17 cellular contexts compared by ENCODE assay signal in the genomic region with DNA sequence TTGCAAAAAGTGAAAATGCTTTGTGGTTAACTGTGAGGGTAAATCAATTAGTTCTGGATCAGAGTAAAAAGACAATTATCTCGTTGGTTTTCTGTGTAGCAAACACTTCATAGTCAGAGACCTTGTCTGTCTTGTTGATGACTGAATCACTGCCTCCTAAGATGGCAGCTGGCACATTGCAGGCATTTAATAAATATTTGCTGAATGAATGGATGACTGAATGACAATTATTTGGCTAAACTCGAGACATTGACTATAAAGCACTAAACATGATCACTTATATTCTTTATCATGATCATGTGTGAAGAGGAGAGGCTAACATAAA.
A peak's percentile ranks its signal among the peaks of the same experiment; 100 is the strongest.
DNase-seq lines count a peak whose midpoint lies in the region; ATAC-seq and TF ChIP-seq lines count a peak whose summit lies in the region.
"Had no signal": no experiment of that assay in that cellular context is flagged by ENCODE, and none has a peak within 500 bp of the region (broad histone marks: within the 10 kb centered on the region; RNA-seq: fewer than 3 reads in every experiment).

No MANE protein-coding gene starts in this region.

- no peak overlapping the region for H3K4me3 ChIP-seq in WERI-Rb-1 (ENCODE audit: low read depth, low read length)
- no peak overlapping the region for H3K4me3 ChIP-seq in CD8-positive, alpha-beta memory T cell (ENCODE audit: low read length)

- CTCF ChIA-PET in CD8-positive, alpha-beta memory T cell (lab: Charles Lee) = no interaction called here

- peaks cover 52% of the 10 kb centered on the region for H3K27me3 Mint-ChIP-seq in activated T-cell treated with anti-CD3 and anti-CD28 coated beads, Interleukin-2, amount 50 U/mL, for 24 hours
- peaks cover 8 to 53% of the 10 kb centered on the region in 2 donors for H3K27me3 Mint-ChIP-seq in CD8-positive, alpha-beta memory T cell
- peaks cover 19% of the 10 kb centered on the region for H3K27me3 Mint-ChIP-seq in stimulated activated naive CD8-positive, alpha-beta T cell treated with anti-CD3 and anti-CD28 coated beads, Interleukin-15, amount 100 ng/mL, for 72 hours

- H3K36me3 ChIP-seq in WERI-Rb-1 = no peaks in the 10 kb centered on the region
- no peaks in the 10 kb centered on the region for H3K36me3 ChIP-seq in CD8-positive, alpha-beta memory T cell (ENCODE audit: insufficient read depth, low read length)

- POLR2A ChIA-PET in CD8-positive, alpha-beta memory T cell (lab: Charles Lee) = no interaction called here

- H3K9me3 Mint-ChIP-seq in activated T-cell treated with anti-CD3 and anti-CD28 coated beads, Interleukin-2, amount 50 U/mL, for 24 hours = peaks cover 4% of the 10 kb centered on the region
- peaks cover 0 to 5% (median 0%) of the 10 kb centered on the region in 5 donors for H3K9me3 Mint-ChIP-seq in CD8-positive, alpha-beta memory T cell
- peaks cover 7 to 11% of the 10 kb centered on the region in 2 donors for H3K9me3 Mint-ChIP-seq in stimulated activated naive CD8-positive, alpha-beta T cell treated with anti-CD3 and anti-CD28 coated beads, Interleukin-15, amount 100 ng/mL, for 72 hours

- H3K9me3 ChIP-seq in WERI-Rb-1 (ENCODE audit: severe bottlenecking) = peaks cover 4% of the 10 kb centered on the region
- no peaks in the 10 kb centered on the region for H3K9me3 ChIP-seq in CD8-positive, alpha-beta memory T cell (ENCODE audit: low read length)

- H3K4me1 Mint-ChIP-seq in activated T-cell treated with anti-CD3 and anti-CD28 coated beads, Interleukin-2, amount 50 U/mL, for 24 hours (ENCODE audit: low read depth) = no peaks in the 10 kb centered on the region
- H3K4me1 Mint-ChIP-seq in CD8-positive, alpha-beta memory T cell = no peaks in the 10 kb centered on the region
- no peaks in the 10 kb centered on the region for H3K4me1 Mint-ChIP-seq in stimulated activated naive CD8-positive, alpha-beta T cell treated with anti-CD3 and anti-CD28 coated beads, Interleukin-15, amount 100 ng/mL, for 72 hours

- H3K27ac ChIP-seq in WERI-Rb-1 = peak overlapping the region; percentile 28; the same call in 1 of the 2 replicates
- no peak overlapping the region for H3K27ac ChIP-seq in CD8-positive, alpha-beta memory T cell (ENCODE audit: low read depth, low read length)

- no peaks in the 10 kb centered on the region for H3K36me3 Mint-ChIP-seq in activated T-cell treated with anti-CD3 and anti-CD28 coated beads, Interleukin-2, amount 50 U/mL, for 24 hours (ENCODE audit: low read depth)
- peaks cover 0 to 5% (median 0%) of the 10 kb centered on the region in 3 donors for H3K36me3 Mint-ChIP-seq in CD8-positive, alpha-beta memory T cell

- ATAC-seq in GM18502 (IDR thresholded peaks at IDR 0.05; ENCODE audit: poor library complexity, unreplicated experiment) = no peak
- ATAC-seq in stimulated activated naive CD8-positive, alpha-beta T cell treated with anti-CD3 and anti-CD28 coated beads, Interleukin-15, amount 100 ng/mL, for 72 hours = no peak
- ATAC-seq: Right ventricle myocardium inferior, SK-N-SH treated with all-trans-retinoic acid at 6 μM for 48 hours had no signal

- no peak for TF ChIP-seq CTCF in WERI-Rb-1 (IDR thresholded peaks at IDR 0.05; ENCODE audit: low read depth, low read length)

- H3K4me3 Mint-ChIP-seq in activated T-cell treated with anti-CD3 and anti-CD28 coated beads, Interleukin-2, amount 50 U/mL, for 24 hours = no peak overlapping the region
- no peak overlapping the region for H3K4me3 Mint-ChIP-seq in CD8-positive, alpha-beta memory T cell
- H3K4me3 Mint-ChIP-seq in stimulated activated naive CD8-positive, alpha-beta T cell treated with anti-CD3 and anti-CD28 coated beads, Interleukin-15, amount 100 ng/mL, for 72 hours = no peak overlapping the region

- H3K27me3 ChIP-seq in WERI-Rb-1 (ENCODE audit: insufficient read depth, low read depth, severe bottlenecking) = no peaks in the 10 kb centered on the region
- H3K27me3 ChIP-seq in CD8-positive, alpha-beta memory T cell (ENCODE audit: insufficient read depth, low read length, poor library complexity, severe bottlenecking) = no peaks in the 10 kb centered on the region

- DNase-seq in EL (peak; percentile 8), WERI-Rb-1 (no peak), kidney tubule cell (ENCODE audit: low spot score) (peak; percentile 31)
- no peak for DNase-seq in activated T-cell treated with anti-CD3 and anti-CD28 coated beads, Interleukin-2, amount 50 U/mL, for 24 hours
- no peak for DNase-seq in CD8-positive, alpha-beta memory T cell
- no peak for DNase-seq in stimulated activated naive CD8-positive, alpha-beta T cell treated with anti-CD3 and anti-CD28 coated beads, Interleukin-15, amount 100 ng/mL, for 72 hours
- DNase-seq: C1 segment of cervical spinal cord, DND-41, GF-D8, KBM-7, NCI-H1092 treated with DMSO at 0.1 percent for 48 hours, NCI-H1694, NCI-H345, NCI-H69 had no signal

- no peaks in the 10 kb centered on the region for H3K4me1 ChIP-seq in CD8-positive, alpha-beta memory T cell (ENCODE audit: insufficient read depth, low read length)

- no peak overlapping the region for H3K27ac Mint-ChIP-seq in activated T-cell treated with anti-CD3 and anti-CD28 coated beads, Interleukin-2, amount 50 U/mL, for 24 hours
- no peak overlapping the region for H3K27ac Mint-ChIP-seq in CD8-positive, alpha-beta memory T cell
- H3K27ac Mint-ChIP-seq in stimulated activated naive CD8-positive, alpha-beta T cell treated with anti-CD3 and anti-CD28 coated beads, Interleukin-15, amount 100 ng/mL, for 72 hours = no peak overlapping the region

Comparison
In these comparisons a context has a peak if more than half of its experiments do, and no peak if none do; other contexts are left out.
1. DNase-seq: peak in EL (single experiment) and kidney tubule cell (single experiment); none in WERI-Rb-1 (single experiment), activated T-cell treated with anti-CD3 and anti-CD28 coated beads, Interleukin-2, amount 50 U/mL, for 24 hours (single experiment), CD8-positive, alpha-beta memory T cell (0 of 5) and stimulated activated naive CD8-positive, alpha-beta T cell treated with anti-CD3 and anti-CD28 coated beads, Interleukin-15, amount 100 ng/mL, for 72 hours (0 of 2).